In genomic region chr19:33771308-33772101, GRCh38 we compare ENCODE assay signal across 8 cellular contexts. TPM values are rescaled to one million over a fixed set of nuclear protein-coding genes. Genes with fewer than 3 reads are reported as not detected.
A peak's percentile ranks its signal among the peaks of the same experiment; 100 is the strongest.
DNase-seq lines count a peak whose midpoint lies in the region; ATAC-seq and TF ChIP-seq lines count a peak whose summit lies in the region.

No MANE protein-coding gene starts in this region.

- H3K4me3 ChIP-seq in Peyer's patch (no peak overlapping the region), fibroblast of pulmonary artery (replicated peaks; ENCODE audit: low read depth, low read length) (no peak overlapping the region), neutrophil (ENCODE audit: low read depth in 1 of 2, low read length in 1 of 2) (no peak overlapping the region), transverse colon (no peak overlapping the region)

- no peak for TF ChIP-seq POLR2A in Peyer's patch (IDR thresholded peaks at IDR 0.05)
- TF ChIP-seq POLR2A in transverse colon (IDR thresholded peaks at IDR 0.05): no peak

- H3K4me1 Mint-ChIP-seq in activated T-helper 1 cell treated with anti-CD3 and anti-CD28 coated beads, Interleukin-12 subunit alpha, Interleukin-12 subunit beta, Interleukin-2, Interleukin-4 antibody, amounts not matched to agents 30 ng/mL and 10 ng/mL and 1 ng/mL, durations not matched to agents 14 hours and 24 hours and 36 hours (ENCODE audit: low read depth): no peaks in the 10 kb centered on the region

- H3K4me1 ChIP-seq in Peyer's patch: no peaks in the 10 kb centered on the region
- H3K4me1 ChIP-seq in neutrophil (ENCODE audit: control insufficient read depth in 1 of 2, insufficient read depth in 1 of 2, low read depth in 1 of 2, low read length in 1 of 2): no peaks in the 10 kb centered on the region
- no peaks in the 10 kb centered on the region for H3K4me1 ChIP-seq in transverse colon

- H3K36me3 Mint-ChIP-seq in activated T-helper 1 cell treated with anti-CD3 and anti-CD28 coated beads, Interleukin-12 subunit alpha, Interleukin-12 subunit beta, Interleukin-2, Interleukin-4 antibody, amounts not matched to agents 30 ng/mL and 10 ng/mL and 1 ng/mL, durations not matched to agents 14 hours and 24 hours and 36 hours (ENCODE audit: low read depth): no peaks in the 10 kb centered on the region

- ATAC-seq in HG03108 (IDR thresholded peaks at IDR 0.05; ENCODE audit: unreplicated experiment): no peak

- no peaks in the 10 kb centered on the region for H3K27me3 Mint-ChIP-seq in activated T-helper 1 cell treated with anti-CD3 and anti-CD28 coated beads, Interleukin-12 subunit alpha, Interleukin-12 subunit beta, Interleukin-2, Interleukin-4 antibody, amounts not matched to agents 30 ng/mL and 10 ng/mL and 1 ng/mL, durations not matched to agents 14 hours and 24 hours and 36 hours (ENCODE audit: insufficient read depth)

- H3K27me3 ChIP-seq in Peyer's patch (no peaks in the 10 kb centered on the region), neutrophil (peaks cover 6% of the 10 kb centered on the region), transverse colon (peaks cover 7% of the 10 kb centered on the region)

- TF ChIP-seq EP300 in transverse colon (IDR thresholded peaks at IDR 0.05; ENCODE audit: low read depth): no peak

- H3K36me3 ChIP-seq in Peyer's patch: no peaks in the 10 kb centered on the region
- no peaks in the 10 kb centered on the region for H3K36me3 ChIP-seq in neutrophil
- no peaks in the 10 kb centered on the region for H3K36me3 ChIP-seq in transverse colon

- intact Hi-C loops in activated T-helper 1 cell treated with anti-CD3 and anti-CD28 coated beads, Interleukin-12 subunit alpha, Interleukin-12 subunit beta, Interleukin-2, Interleukin-4 antibody, amounts not matched to agents 30 ng/mL and 10 ng/mL and 1 ng/mL, durations not matched to agents 14 hours and 24 hours and 36 hours (cut with micrococcal nuclease): loop anchor here (1.0 to 10.0 kb wide), 2 partner anchors 355 to 733 kb away; no protein-coding TSS in a partner anchor
- intact Hi-C loops in transverse colon (cut with DNase I; ENCODE audit: low total_unique reads): no loop called here

- TF ChIP-seq CTCF in GM10248 (IDR thresholded peaks at IDR 0.05; ENCODE audit: control extremely low read depth, extremely low read depth, low read depth, missing control alignments) (peak; percentile 88), Peyer's patch (IDR thresholded peaks at IDR 0.05) (peak; percentile 25 to 90 (median 73)), fibroblast of pulmonary artery (IDR thresholded peaks at IDR 0.05; ENCODE audit: low read length, missing control alignments) (peak; percentile 76), neutrophil (IDR thresholded peaks at IDR 0.05) (peak; percentile 26), transverse colon (IDR thresholded peaks at IDR 0.05) (peak; percentile 82 to 88 (median 86))

- WGBS in transverse colon (ENCODE audit: low coverage in 1 of 2), 2 donors: 26% methylated on average over 19 of the region's 20 CpGs; no CpG with 5 or more reads in 1 of the 2 donors

- no peak overlapping the region for H3K4me3 Mint-ChIP-seq in activated T-helper 1 cell treated with anti-CD3 and anti-CD28 coated beads, Interleukin-12 subunit alpha, Interleukin-12 subunit beta, Interleukin-2, Interleukin-4 antibody, amounts not matched to agents 30 ng/mL and 10 ng/mL and 1 ng/mL, durations not matched to agents 14 hours and 24 hours and 36 hours

- in situ Hi-C loops in transverse colon (cut with MboI; ENCODE audit: low pct_ligation_motif_present in 1 of 4, low pct_unique_long_range_greater_than_20kb in 1 of 4, low sequenced_read_pairs in 3 of 4): loop anchor here (5.0 to 25.0 kb wide), 8 partner anchors 223 to 537 kb away; partner anchors contain the start of gene SLC7A10 (in 1 of the 4)

- DNase-seq in GM10248 (ENCODE audit: extremely low spot score) (peak; percentile 84), LHCN-M2 (ENCODE audit: low read depth) (peak; percentile 26), Peyer's patch (peak; percentile 35 to 82 (median 80)), fibroblast of pulmonary artery (ENCODE audit: low read depth) (peak; percentile 69), transverse colon (peak; percentile 73)
- DNase-seq in activated T-helper 1 cell treated with anti-CD3 and anti-CD28 coated beads, Interleukin-12 subunit alpha, Interleukin-12 subunit beta, Interleukin-2, Interleukin-4 antibody, amounts not matched to agents 30 ng/mL and 10 ng/mL and 1 ng/mL, durations not matched to agents 14 hours and 24 hours and 36 hours (ENCODE audit: low spot score): peak; percentile 40

- no peaks in the 10 kb centered on the region for H3K9me3 Mint-ChIP-seq in activated T-helper 1 cell treated with anti-CD3 and anti-CD28 coated beads, Interleukin-12 subunit alpha, Interleukin-12 subunit beta, Interleukin-2, Interleukin-4 antibody, amounts not matched to agents 30 ng/mL and 10 ng/mL and 1 ng/mL, durations not matched to agents 14 hours and 24 hours and 36 hours

- H3K9me3 ChIP-seq in Peyer's patch (no peaks in the 10 kb centered on the region), neutrophil (no peaks in the 10 kb centered on the region), transverse colon (no peaks in the 10 kb centered on the region)

- no peak overlapping the region for H3K27ac ChIP-seq in Peyer's patch
- no peak overlapping the region for H3K27ac ChIP-seq in neutrophil
- H3K27ac ChIP-seq in transverse colon: no peak overlapping the region

- no peak overlapping the region for H3K27ac Mint-ChIP-seq in activated T-helper 1 cell treated with anti-CD3 and anti-CD28 coated beads, Interleukin-12 subunit alpha, Interleukin-12 subunit beta, Interleukin-2, Interleukin-4 antibody, amounts not matched to agents 30 ng/mL and 10 ng/mL and 1 ng/mL, durations not matched to agents 14 hours and 24 hours and 36 hours

- POLR2A ChIA-PET in GM10248 (lab: Yijun Ruan, JAX): no interaction called here

- CTCF ChIA-PET in GM10248 (lab: Yijun Ruan, JAX): interaction anchor here (0.6 to 5.5 kb wide), 21 partner anchors 8 to 627 kb away, joined by 3 to 72 read pairs (median 5); no protein-coding TSS in a partner anchor

RNA-seq across cellular contexts. Expression of gene KCTD15, which starts 25.2 kb away (rescaled TPM):
- total RNA-seq in LHCN-M2 (2014; rRNA removed): 8.7 and 12.3 TPM in 2 replicates
- polyA plus RNA-seq in LHCN-M2 (2012): 2.1 TPM
- total RNA-seq in Peyer's patch: 10 to 100 TPM in 3 of 4 donors, 1 to 10 TPM in 1; 5.4 to 33.5 (median 21.6) TPM
- total RNA-seq in activated T-helper 1 cell treated with anti-CD3 and anti-CD28 coated beads, Interleukin-12 subunit alpha, Interleukin-12 subunit beta, Interleukin-2, Interleukin-4 antibody, amounts not matched to agents 30 ng/mL and 10 ng/mL and 1 ng/mL, durations not matched to agents 14 hours and 24 hours and 36 hours: 12.5 and 12.6 TPM in 2 replicates
- total RNA-seq in transverse colon: 100 to 1,000 TPM in 1 of 4 donors, 10 to 100 TPM in 3; 28.5 to 158 (median 39.2) TPM

Comparison
In these comparisons a context has a peak if more than half of its experiments do, and no peak if none do; other contexts are left out.
1. DNase-seq: peak in every context shown above with its lines; median percentile 84 in GM10248; 80 in Peyer's patch; 73 in transverse colon; 69 in fibroblast of pulmonary artery; 40 in activated T-helper 1 cell treated with anti-CD3 and anti-CD28 coated beads, Interleukin-12 subunit alpha, Interleukin-12 subunit beta, Interleukin-2, Interleukin-4 antibody, amounts not matched to agents 30 ng/mL and 10 ng/mL and 1 ng/mL, durations not matched to agents 14 hours and 24 hours and 36 hours; 26 in LHCN-M2.
2. CTCF ChIP-seq: peak in every context shown above with its lines; median percentile 88 in GM10248; 86 in transverse colon; 76 in fibroblast of pulmonary artery; 73 in Peyer's patch; 26 in neutrophil.